In the genomic region with DNA sequence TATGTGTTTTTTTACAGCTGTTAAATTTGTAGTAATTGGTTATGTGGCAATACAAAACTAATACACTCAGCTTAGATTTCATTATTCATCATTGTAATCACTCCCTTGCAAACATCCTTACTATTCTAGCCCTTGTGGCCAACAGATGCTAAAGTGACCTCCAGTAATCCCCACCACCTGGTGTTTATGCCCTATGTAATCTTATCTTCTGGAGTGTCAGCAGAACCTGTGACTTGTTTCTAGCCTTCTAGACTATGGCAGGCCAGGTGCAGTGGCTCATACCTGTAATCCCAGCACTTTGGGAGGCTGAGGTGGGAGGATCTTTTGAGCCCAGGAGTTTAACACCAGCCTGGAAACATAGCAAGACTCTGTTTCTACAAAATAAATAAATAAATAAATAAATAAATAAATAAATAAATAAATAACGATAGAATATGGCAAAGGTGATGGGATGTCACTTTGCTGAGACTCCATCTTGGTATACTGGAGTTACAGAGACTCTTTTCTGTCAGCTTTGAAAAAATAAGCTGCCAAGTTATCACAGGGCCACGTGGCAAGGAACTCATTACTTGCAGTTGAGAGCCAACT, we compare ENCODE assay signal across 1 cellular context.
TF ChIP-seq lines count a peak whose summit lies in the region.

No MANE protein-coding gene starts in this region.

TF ChIP-seq in HEK293, 187 proteins besides CTCF, POLR2A, EP300 and RAD21 (continued from another document and continues in another):
- no peak for TF ChIP-seq ZNF214 (tag by site-specific recombination; IDR thresholded peaks at IDR 0.05; ENCODE audit: borderline replicate concordance)
- no peak for TF ChIP-seq ZNF311 (tag by site-specific recombination; IDR thresholded peaks at IDR 0.05; ENCODE audit: borderline replicate concordance)
- TF ChIP-seq ZBTB21 (tag by site-specific recombination; IDR thresholded peaks at IDR 0.05): peak; percentile 64; the same call in 1 of the 2 replicates
- no peak for TF ChIP-seq ZBTB1 (tag by site-specific recombination; IDR thresholded peaks at IDR 0.05)
- 0 out of 2 replicates have a peak, but pooled peaks have one; percentile 46 for TF ChIP-seq ZFP37 (tag by site-specific recombination; IDR thresholded peaks at IDR 0.05)
- no peak for TF ChIP-seq ZNF423 (tag by site-specific recombination; IDR thresholded peaks at IDR 0.05)
- TF ChIP-seq ZXDB (tag by site-specific recombination; IDR thresholded peaks at IDR 0.05): peak; percentile 69; the same call in 1 of the 2 replicates
- no peak for TF ChIP-seq OVOL3 (tag by site-specific recombination; IDR thresholded peaks at IDR 0.05)
- no peak for TF ChIP-seq ZNF24 (tag by site-specific recombination; IDR thresholded peaks at IDR 0.05)
- TF ChIP-seq ZNF664 (tag by site-specific recombination; IDR thresholded peaks at IDR 0.05): peak; percentile 69; the same call in 1 of the 2 replicates
- TF ChIP-seq, protein P1, sequence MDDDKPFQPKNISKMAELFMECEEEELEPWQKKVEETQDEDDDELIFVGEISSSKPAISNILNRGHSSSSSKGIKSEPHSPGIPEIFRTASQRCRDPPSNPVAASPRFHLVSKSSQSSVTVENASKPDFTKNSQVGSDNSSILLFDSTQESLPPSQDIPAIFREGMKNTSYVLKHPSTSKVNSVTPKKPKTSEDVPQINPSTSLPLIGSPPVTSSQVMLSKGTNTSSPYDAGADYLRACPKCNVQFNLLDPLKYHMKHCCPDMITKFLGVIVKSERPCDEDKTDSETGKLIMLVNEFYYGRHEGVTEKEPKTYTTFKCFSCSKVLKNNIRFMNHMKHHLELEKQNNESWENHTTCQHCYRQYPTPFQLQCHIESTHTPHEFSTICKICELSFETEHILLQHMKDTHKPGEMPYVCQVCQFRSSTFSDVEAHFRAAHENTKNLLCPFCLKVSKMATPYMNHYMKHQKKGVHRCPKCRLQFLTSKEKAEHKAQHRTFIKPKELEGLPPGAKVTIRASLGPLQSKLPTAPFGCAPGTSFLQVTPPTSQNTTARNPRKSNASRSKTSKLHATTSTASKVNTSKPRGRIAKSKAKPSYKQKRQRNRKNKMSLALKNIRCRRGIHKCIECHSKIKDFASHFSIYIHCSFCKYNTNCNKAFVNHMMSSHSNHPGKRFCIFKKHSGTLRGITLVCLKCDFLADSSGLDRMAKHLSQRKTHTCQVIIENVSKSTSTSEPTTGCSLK (tag by site-specific recombination; IDR thresholded peaks at IDR 0.05): no peak
- no peak for TF ChIP-seq ZNF174 (tag by site-specific recombination; IDR thresholded peaks at IDR 0.05)
- peak; percentile 64; the same call in 1 of the 2 replicates for TF ChIP-seq GLI2 (tag by site-specific recombination; IDR thresholded peaks at IDR 0.05; ENCODE audit: borderline replicate concordance, low read depth)
- no peak for TF ChIP-seq ZNF366 (tag by site-specific recombination; conservative IDR thresholded peaks at IDR 0.05)
- TF ChIP-seq ZFHX2 (tag by site-specific recombination; conservative IDR thresholded peaks at IDR 0.05): no peak
- no peak for TF ChIP-seq ZNF416 (tag by site-specific recombination; IDR thresholded peaks at IDR 0.05)
- TF ChIP-seq ZNF114 (tag by site-specific recombination; IDR thresholded peaks at IDR 0.05): no peak
- no peak for TF ChIP-seq ZNF16 (tag by site-specific recombination; IDR thresholded peaks at IDR 0.05; ENCODE audit: low read depth)
- TF ChIP-seq ZNF624 (tag by site-specific recombination; IDR thresholded peaks at IDR 0.05): no peak
- TF ChIP-seq ZNF239 (tag by site-specific recombination; IDR thresholded peaks at IDR 0.05): no peak
- peak; percentile 70 for TF ChIP-seq ZNF529 (tag by site-specific recombination; IDR thresholded peaks at IDR 0.05; ENCODE audit: insufficient replicate concordance)
- TF ChIP-seq SCRT1 (tag by site-specific recombination; IDR thresholded peaks at IDR 0.05; ENCODE audit: borderline replicate concordance): no peak
- no peak for TF ChIP-seq ZNF473 (tag by site-specific recombination; IDR thresholded peaks at IDR 0.05)
- TF ChIP-seq, protein P2, sequence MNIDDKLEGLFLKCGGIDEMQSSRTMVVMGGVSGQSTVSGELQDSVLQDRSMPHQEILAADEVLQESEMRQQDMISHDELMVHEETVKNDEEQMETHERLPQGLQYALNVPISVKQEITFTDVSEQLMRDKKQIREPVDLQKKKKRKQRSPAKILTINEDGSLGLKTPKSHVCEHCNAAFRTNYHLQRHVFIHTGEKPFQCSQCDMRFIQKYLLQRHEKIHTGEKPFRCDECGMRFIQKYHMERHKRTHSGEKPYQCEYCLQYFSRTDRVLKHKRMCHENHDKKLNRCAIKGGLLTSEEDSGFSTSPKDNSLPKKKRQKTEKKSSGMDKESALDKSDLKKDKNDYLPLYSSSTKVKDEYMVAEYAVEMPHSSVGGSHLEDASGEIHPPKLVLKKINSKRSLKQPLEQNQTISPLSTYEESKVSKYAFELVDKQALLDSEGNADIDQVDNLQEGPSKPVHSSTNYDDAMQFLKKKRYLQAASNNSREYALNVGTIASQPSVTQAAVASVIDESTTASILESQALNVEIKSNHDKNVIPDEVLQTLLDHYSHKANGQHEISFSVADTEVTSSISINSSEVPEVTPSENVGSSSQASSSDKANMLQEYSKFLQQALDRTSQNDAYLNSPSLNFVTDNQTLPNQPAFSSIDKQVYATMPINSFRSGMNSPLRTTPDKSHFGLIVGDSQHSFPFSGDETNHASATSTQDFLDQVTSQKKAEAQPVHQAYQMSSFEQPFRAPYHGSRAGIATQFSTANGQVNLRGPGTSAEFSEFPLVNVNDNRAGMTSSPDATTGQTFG (tag by site-specific recombination; IDR thresholded peaks at IDR 0.05; ENCODE audit: borderline replicate concordance): no peak
- TF ChIP-seq ZNF146 (tag by site-specific recombination; IDR thresholded peaks at IDR 0.05): no peak
- no peak for TF ChIP-seq ZNF112 (tag by site-specific recombination; IDR thresholded peaks at IDR 0.05)
- TF ChIP-seq, protein P3, sequence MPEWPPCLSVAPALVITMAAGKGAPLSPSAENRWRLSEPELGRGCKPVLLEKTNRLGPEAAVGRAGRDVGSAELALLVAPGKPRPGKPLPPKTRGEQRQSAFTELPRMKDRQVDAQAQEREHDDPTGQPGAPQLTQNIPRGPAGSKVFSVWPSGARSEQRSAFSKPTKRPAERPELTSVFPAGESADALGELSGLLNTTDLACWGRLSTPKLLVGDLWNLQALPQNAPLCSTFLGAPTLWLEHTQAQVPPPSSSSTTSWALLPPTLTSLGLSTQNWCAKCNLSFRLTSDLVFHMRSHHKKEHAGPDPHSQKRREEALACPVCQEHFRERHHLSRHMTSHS (tag by site-specific recombination; IDR thresholded peaks at IDR 0.05): no peak
- TF ChIP-seq, protein P4, sequence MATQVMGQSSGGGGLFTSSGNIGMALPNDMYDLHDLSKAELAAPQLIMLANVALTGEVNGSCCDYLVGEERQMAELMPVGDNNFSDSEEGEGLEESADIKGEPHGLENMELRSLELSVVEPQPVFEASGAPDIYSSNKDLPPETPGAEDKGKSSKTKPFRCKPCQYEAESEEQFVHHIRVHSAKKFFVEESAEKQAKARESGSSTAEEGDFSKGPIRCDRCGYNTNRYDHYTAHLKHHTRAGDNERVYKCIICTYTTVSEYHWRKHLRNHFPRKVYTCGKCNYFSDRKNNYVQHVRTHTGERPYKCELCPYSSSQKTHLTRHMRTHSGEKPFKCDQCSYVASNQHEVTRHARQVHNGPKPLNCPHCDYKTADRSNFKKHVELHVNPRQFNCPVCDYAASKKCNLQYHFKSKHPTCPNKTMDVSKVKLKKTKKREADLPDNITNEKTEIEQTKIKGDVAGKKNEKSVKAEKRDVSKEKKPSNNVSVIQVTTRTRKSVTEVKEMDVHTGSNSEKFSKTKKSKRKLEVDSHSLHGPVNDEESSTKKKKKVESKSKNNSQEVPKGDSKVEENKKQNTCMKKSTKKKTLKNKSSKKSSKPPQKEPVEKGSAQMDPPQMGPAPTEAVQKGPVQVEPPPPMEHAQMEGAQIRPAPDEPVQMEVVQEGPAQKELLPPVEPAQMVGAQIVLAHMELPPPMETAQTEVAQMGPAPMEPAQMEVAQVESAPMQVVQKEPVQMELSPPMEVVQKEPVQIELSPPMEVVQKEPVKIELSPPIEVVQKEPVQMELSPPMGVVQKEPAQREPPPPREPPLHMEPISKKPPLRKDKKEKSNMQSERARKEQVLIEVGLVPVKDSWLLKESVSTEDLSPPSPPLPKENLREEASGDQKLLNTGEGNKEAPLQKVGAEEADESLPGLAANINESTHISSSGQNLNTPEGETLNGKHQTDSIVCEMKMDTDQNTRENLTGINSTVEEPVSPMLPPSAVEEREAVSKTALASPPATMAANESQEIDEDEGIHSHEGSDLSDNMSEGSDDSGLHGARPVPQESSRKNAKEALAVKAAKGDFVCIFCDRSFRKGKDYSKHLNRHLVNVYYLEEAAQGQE (tag by site-specific recombination; IDR thresholded peaks at IDR 0.05): peak; percentile 63; the same call in 1 of the 2 replicates
- TF ChIP-seq, protein P5, sequence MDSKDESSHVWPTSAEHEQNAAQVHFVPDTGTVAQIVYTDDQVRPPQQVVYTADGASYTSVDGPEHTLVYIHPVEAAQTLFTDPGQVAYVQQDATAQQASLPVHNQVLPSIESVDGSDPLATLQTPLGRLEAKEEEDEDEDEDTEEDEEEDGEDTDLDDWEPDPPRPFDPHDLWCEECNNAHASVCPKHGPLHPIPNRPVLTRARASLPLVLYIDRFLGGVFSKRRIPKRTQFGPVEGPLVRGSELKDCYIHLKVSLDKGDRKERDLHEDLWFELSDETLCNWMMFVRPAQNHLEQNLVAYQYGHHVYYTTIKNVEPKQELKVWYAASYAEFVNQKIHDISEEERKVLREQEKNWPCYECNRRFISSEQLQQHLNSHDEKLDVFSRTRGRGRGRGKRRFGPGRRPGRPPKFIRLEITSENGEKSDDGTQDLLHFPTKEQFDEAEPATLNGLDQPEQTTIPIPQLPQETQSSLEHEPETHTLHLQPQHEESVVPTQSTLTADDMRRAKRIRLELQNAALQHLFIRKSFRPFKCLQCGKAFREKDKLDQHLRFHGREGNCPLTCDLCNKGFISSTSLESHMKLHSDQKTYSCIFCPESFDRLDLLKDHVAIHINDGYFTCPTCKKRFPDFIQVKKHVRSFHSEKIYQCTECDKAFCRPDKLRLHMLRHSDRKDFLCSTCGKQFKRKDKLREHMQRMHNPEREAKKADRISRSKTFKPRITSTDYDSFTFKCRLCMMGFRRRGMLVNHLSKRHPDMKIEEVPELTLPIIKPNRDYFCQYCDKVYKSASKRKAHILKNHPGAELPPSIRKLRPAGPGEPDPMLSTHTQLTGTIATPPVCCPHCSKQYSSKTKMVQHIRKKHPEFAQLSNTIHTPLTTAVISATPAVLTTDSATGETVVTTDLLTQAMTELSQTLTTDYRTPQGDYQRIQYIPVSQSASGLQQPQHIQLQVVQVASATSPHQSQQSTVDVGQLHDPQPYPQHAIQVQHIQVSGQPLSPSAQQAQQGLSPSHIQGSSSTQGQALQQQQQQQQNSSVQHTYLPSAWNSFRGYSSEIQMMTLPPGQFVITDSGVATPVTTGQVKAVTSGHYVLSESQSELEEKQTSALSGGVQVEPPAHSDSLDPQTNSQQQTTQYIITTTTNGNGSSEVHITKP (tag by site-specific recombination; IDR thresholded peaks at IDR 0.05): no peak
- no peak; the same call in 1 of the 2 replicates for TF ChIP-seq ZNF558 (tag by site-specific recombination; IDR thresholded peaks at IDR 0.05)
- no peak for TF ChIP-seq ZNF777 (tag by site-specific recombination; IDR thresholded peaks at IDR 0.05; ENCODE audit: borderline replicate concordance)
- TF ChIP-seq ZNF843 (tag by site-specific recombination; IDR thresholded peaks at IDR 0.05): no peak
- TF ChIP-seq, protein P6, sequence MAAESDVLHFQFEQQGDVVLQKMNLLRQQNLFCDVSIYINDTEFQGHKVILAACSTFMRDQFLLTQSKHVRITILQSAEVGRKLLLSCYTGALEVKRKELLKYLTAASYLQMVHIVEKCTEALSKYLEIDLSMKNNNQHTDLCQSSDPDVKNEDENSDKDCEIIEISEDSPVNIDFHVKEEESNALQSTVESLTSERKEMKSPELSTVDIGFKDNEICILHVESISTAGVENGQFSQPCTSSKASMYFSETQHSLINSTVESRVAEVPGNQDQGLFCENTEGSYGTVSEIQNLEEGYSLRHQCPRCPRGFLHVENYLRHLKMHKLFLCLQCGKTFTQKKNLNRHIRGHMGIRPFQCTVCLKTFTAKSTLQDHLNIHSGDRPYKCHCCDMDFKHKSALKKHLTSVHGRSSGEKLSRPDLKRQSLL (tag by site-specific recombination; IDR thresholded peaks at IDR 0.05): no peak
- TF ChIP-seq WT1 (tag by site-specific recombination; IDR thresholded peaks at IDR 0.05): no peak
- TF ChIP-seq ZNF184 (tag by site-specific recombination; IDR thresholded peaks at IDR 0.05): no peak
- TF ChIP-seq ZNF548 (tag by site-specific recombination; IDR thresholded peaks at IDR 0.05): no peak
- TF ChIP-seq, protein P7, sequence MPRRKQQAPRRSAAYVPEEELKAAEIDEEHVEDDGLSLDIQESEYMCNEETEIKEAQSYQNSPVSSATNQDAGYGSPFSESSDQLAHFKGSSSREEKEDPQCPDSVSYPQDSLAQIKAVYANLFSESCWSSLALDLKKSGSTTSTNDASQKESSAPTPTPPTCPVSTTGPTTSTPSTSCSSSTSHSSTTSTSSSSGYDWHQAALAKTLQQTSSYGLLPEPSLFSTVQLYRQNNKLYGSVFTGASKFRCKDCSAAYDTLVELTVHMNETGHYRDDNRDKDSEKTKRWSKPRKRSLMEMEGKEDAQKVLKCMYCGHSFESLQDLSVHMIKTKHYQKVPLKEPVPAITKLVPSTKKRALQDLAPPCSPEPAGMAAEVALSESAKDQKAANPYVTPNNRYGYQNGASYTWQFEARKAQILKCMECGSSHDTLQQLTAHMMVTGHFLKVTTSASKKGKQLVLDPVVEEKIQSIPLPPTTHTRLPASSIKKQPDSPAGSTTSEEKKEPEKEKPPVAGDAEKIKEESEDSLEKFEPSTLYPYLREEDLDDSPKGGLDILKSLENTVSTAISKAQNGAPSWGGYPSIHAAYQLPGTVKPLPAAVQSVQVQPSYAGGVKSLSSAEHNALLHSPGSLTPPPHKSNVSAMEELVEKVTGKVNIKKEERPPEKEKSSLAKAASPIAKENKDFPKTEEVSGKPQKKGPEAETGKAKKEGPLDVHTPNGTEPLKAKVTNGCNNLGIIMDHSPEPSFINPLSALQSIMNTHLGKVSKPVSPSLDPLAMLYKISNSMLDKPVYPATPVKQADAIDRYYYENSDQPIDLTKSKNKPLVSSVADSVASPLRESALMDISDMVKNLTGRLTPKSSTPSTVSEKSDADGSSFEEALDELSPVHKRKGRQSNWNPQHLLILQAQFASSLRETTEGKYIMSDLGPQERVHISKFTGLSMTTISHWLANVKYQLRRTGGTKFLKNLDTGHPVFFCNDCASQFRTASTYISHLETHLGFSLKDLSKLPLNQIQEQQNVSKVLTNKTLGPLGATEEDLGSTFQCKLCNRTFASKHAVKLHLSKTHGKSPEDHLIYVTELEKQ (tag by site-specific recombination; IDR thresholded peaks at IDR 0.05; ENCODE audit: borderline replicate concordance): peak; percentile 27; the same call in 1 of the 2 replicates
